23 cellular contexts compared by ENCODE assay signal in genomic region chr7:44530990-44531389, GRCh38. TPM values are rescaled to one million over a fixed set of nuclear protein-coding genes. Genes with fewer than 3 reads are reported as not detected.
DNase-seq lines count a peak whose midpoint lies in the region; ATAC-seq and TF ChIP-seq lines count a peak whose summit lies in the region.
"Had no signal": no experiment of that assay in that cellular context is flagged by ENCODE, and none has a peak within 500 bp of the region (broad histone marks: within the 10 kb centered on the region; RNA-seq: fewer than 3 reads in every experiment).

No MANE protein-coding gene starts in this region.

- no peak for DNase-seq in H9
- DNase-seq in lung microvascular endothelial cell (ENCODE audit: low read depth in 2 of 2) = peak; percentile 17 to 20
- DNase-seq in activated T-cell treated with anti-CD3 and anti-CD28 coated beads for 4 hours = no peak
- DNase-seq in left ventricle myocardium superior = no peak
- DNase-seq in T-cell = no peak
- no peak for DNase-seq in NCI-H2171 treated with DMSO at 0.1 percent for 48 hours (lab: John Stamatoyannopoulos, UW)
- DNase-seq: activated CD4-positive, alpha-beta T cell treated with anti-CD3 and anti-CD28 coated beads, Interleukin-2, amount 50 U/mL, for 48 hours; brain microvascular endothelial cell; CD4-positive, CD25-positive, alpha-beta regulatory T cell; DND-41; KBM-7; NCI-H1930; NCI-H524 treated with DMSO at 0.1 percent for 48 hours; SIG-M5; stimulated activated CD4-positive, alpha-beta T cell treated with anti-CD3 and anti-CD28 coated beads, Interleukin-2, amount 100 ng/mL, for 24 hours had no signal

- peak overlapping the region; percentile 22 for H3K4me2 ChIP-seq in BLaER1
- no peak overlapping the region for H3K4me2 ChIP-seq in H9 (ENCODE audit: insufficient read depth, insufficient read length, low read length)
- H3K4me2 ChIP-seq: hepatocyte had no signal

- no peak overlapping the region for H2AFZ ChIP-seq in H9 (ENCODE audit: low read length)
- H2AFZ ChIP-seq: hepatocyte had no signal

- no peak overlapping the region for H2BK12ac ChIP-seq in H9 (ENCODE audit: insufficient read length, low read depth, low read length)

- H3K4me3 Mint-ChIP-seq in H9 (no peak overlapping the region), T-cell (no peak overlapping the region)
- H3K4me3 Mint-ChIP-seq in activated T-helper 17 cell treated with anti-CD3 and anti-CD28 coated beads, Interleukin-2, amount 50 U/mL, for 72 hours = no peak overlapping the region
- H3K4me3 Mint-ChIP-seq: activated T-helper 1 cell treated with anti-CD3 and anti-CD28 coated beads, Interleukin-12 subunit alpha, Interleukin-12 subunit beta, Interleukin-2, Interleukin-4 antibody, amounts not matched to agents 30 ng/mL and 10 ng/mL and 1 ng/mL, durations not matched to agents 14 hours and 24 hours and 36 hours; CD4-positive, CD25-positive, alpha-beta regulatory T cell; memory B cell had no signal

- H3K27me3 ChIP-seq in BLaER1 (no peaks in the 10 kb centered on the region), H9 (ENCODE audit: insufficient read depth, low read length) (no peaks in the 10 kb centered on the region; the same call in 1 of the 2 replicates)
- H3K27me3 ChIP-seq: brain microvascular endothelial cell, hepatocyte had no signal

- H4K91ac ChIP-seq in H9 (ENCODE audit: insufficient read length, low read depth, low read length) = no peak overlapping the region

- H3K27me3 Mint-ChIP-seq in H9 (ENCODE audit: low read depth) (peaks cover 3% of the 10 kb centered on the region), T-cell (peaks cover 0 to 3% of the 10 kb centered on the region in 2 donors)
- no peaks in the 10 kb centered on the region for H3K27me3 Mint-ChIP-seq in activated T-helper 17 cell treated with anti-CD3 and anti-CD28 coated beads, Interleukin-2, amount 50 U/mL, for 72 hours

- peaks cover 5 to 11% of the 10 kb centered on the region in 2 experiments for H3K9me3 Mint-ChIP-seq in H9
- H3K9me3 Mint-ChIP-seq in activated T-helper 17 cell treated with anti-CD3 and anti-CD28 coated beads, Interleukin-2, amount 50 U/mL, for 72 hours = no peaks in the 10 kb centered on the region
- H3K9me3 Mint-ChIP-seq in T-cell = peaks cover 0 to 4% (median 0%) of the 10 kb centered on the region in 3 donors
- H3K9me3 Mint-ChIP-seq: activated T-helper 1 cell treated with anti-CD3 and anti-CD28 coated beads, Interleukin-12 subunit alpha, Interleukin-12 subunit beta, Interleukin-2, Interleukin-4 antibody, amounts not matched to agents 30 ng/mL and 10 ng/mL and 1 ng/mL, durations not matched to agents 14 hours and 24 hours and 36 hours had no signal

- CTCF ChIA-PET in T-cell (lab: Charles Lee) = no interaction called here

- H3K27ac Mint-ChIP-seq in H9 (peak overlapping the region in 1 of 3 experiments; percentile 36; a peak in 1 of 7 replicates), T-cell (no peak overlapping the region)
- peak overlapping the region; percentile 54 for H3K27ac Mint-ChIP-seq in activated T-helper 17 cell treated with anti-CD3 and anti-CD28 coated beads, Interleukin-2, amount 50 U/mL, for 72 hours
- H3K27ac Mint-ChIP-seq: activated T-helper 1 cell treated with anti-CD3 and anti-CD28 coated beads, Interleukin-12 subunit alpha, Interleukin-12 subunit beta, Interleukin-2, Interleukin-4 antibody, amounts not matched to agents 30 ng/mL and 10 ng/mL and 1 ng/mL, durations not matched to agents 14 hours and 24 hours and 36 hours; CD4-positive, CD25-positive, alpha-beta regulatory T cell; memory B cell had no signal

- no peak overlapping the region for H2BK120ac ChIP-seq in H9 (ENCODE audit: low read depth, low read length, poor library complexity, severe bottlenecking)

- no peak overlapping the region for H3K18ac ChIP-seq in H9 (ENCODE audit: insufficient read length, low read depth, low read length)

- H2BK5ac ChIP-seq in H9 (ENCODE audit: insufficient read length, low read length) = no peak overlapping the region

- H3K79me1 ChIP-seq in H9 (ENCODE audit: insufficient read depth, low read depth, low read length, poor library complexity, severe bottlenecking) = no peaks in the 10 kb centered on the region

- H3K4me3 ChIP-seq in BLaER1 = no peak overlapping the region
- H3K4me3 ChIP-seq: coronary artery, hepatocyte had no signal

- H2BK15ac ChIP-seq in H9 (ENCODE audit: low read depth, low read length) = no peak overlapping the region

- no peak overlapping the region for H3K23ac ChIP-seq in H9 (ENCODE audit: insufficient read length, low read depth, low read length)

- H3K9ac ChIP-seq in BLaER1 (no peak overlapping the region), H9 (ENCODE audit: extremely low read depth, insufficient read length, low read length) (no peak overlapping the region)

- H3K27ac ChIP-seq in BLaER1 (0 out of 2 replicates have a peak overlapping the region, but pooled peaks have one; percentile 3), H9 (ENCODE audit: insufficient read length, low read depth, low read length) (no peak overlapping the region)
- H3K27ac ChIP-seq: brain microvascular endothelial cell, coronary artery, hepatocyte had no signal

- no peaks in the 10 kb centered on the region; a peak in 1 of 7 replicates for H3K36me3 Mint-ChIP-seq in H9 (ENCODE audit: insufficient read depth in 1 of 3, low read depth in 3 of 3)
- H3K36me3 Mint-ChIP-seq in activated T-helper 17 cell treated with anti-CD3 and anti-CD28 coated beads, Interleukin-2, amount 50 U/mL, for 72 hours (ENCODE audit: low read depth) = no peaks in the 10 kb centered on the region
- no peaks in the 10 kb centered on the region for H3K36me3 Mint-ChIP-seq in T-cell
- H3K36me3 Mint-ChIP-seq: CD4-positive, CD25-positive, alpha-beta regulatory T cell had no signal

- WGBS in H9 (ENCODE audit: extremely low coverage, insufficient read length, low lambda C conversion rate) = no CpG with 5 or more reads among the region's 10 CpGs

- no peak overlapping the region; the same call in 1 of the 2 replicates for H3K14ac ChIP-seq in H9 (ENCODE audit: insufficient read depth, low read length)

- no peaks in the 10 kb centered on the region for H3K23me2 ChIP-seq in H9 (ENCODE audit: insufficient read length, low read depth, low read length, poor library complexity, severe bottlenecking)

- H4K20me1 ChIP-seq in BLaER1 (no peaks in the 10 kb centered on the region), H9 (ENCODE audit: control insufficient read depth, insufficient read depth, insufficient read length) (no peaks in the 10 kb centered on the region)

- ATAC-seq in activated T-helper 17 cell treated with anti-CD3 and anti-CD28 coated beads, Interleukin-2, amount 50 U/mL, for 72 hours (replicated peaks) = no peak
- ATAC-seq in left ventricle myocardium superior (no peak), T-cell (replicated peaks in 1 of 4) (no peak)

- H3K9me3 ChIP-seq in BLaER1 (peaks cover 23% of the 10 kb centered on the region), H9 (ENCODE audit: control insufficient read depth, low read depth, low read length) (no peaks in the 10 kb centered on the region)

- H3T11ph ChIP-seq in H9 (ENCODE audit: low read length) = no peak overlapping the region

- H3K79me2 ChIP-seq in H9 (ENCODE audit: insufficient read depth, low read length) = no peaks in the 10 kb centered on the region
- H3K79me2 ChIP-seq: hepatocyte had no signal

- H2AK5ac ChIP-seq in H9 (ENCODE audit: insufficient read length, low read length) = no peak overlapping the region

- POLR2A ChIA-PET in T-cell (lab: Charles Lee) = no interaction called here

- no peak overlapping the region for H4K5ac ChIP-seq in H9 (ENCODE audit: insufficient read length, low read depth, low read length)

- no peak overlapping the region for H2BK20ac ChIP-seq in H9 (ENCODE audit: low read depth, low read length, poor library complexity, severe bottlenecking)

- intact Hi-C loops in left ventricle myocardium superior (cut with micrococcal nuclease) = no loop called here

- peaks cover 12% of the 10 kb centered on the region for H3K4me1 ChIP-seq in BLaER1
- no peaks in the 10 kb centered on the region for H3K4me1 ChIP-seq in H9 (ENCODE audit: insufficient read depth, low read length)

- no peak overlapping the region for H3K56ac ChIP-seq in H9 (ENCODE audit: insufficient read length, low read depth, low read length)

- H3K4me1 Mint-ChIP-seq in H9 = peaks cover 0 to 4% of the 10 kb centered on the region in 2 experiments; a peak in 1 of 4 replicates
- no peaks in the 10 kb centered on the region for H3K4me1 Mint-ChIP-seq in activated T-helper 17 cell treated with anti-CD3 and anti-CD28 coated beads, Interleukin-2, amount 50 U/mL, for 72 hours
- no peaks in the 10 kb centered on the region for H3K4me1 Mint-ChIP-seq in T-cell

- H4K8ac ChIP-seq in H9 (replicated peaks; ENCODE audit: insufficient read length, low read depth, low read length) = peak overlapping the region; percentile 9

- H3K4ac ChIP-seq in H9 (ENCODE audit: low read depth, low read length) = no peak overlapping the region

- TF ChIP-seq CTCF in H9 (conservative IDR thresholded peaks at IDR 0.05) = no peak

- no peaks in the 10 kb centered on the region for H3K36me3 ChIP-seq in BLaER1
- H3K36me3 ChIP-seq: brain microvascular endothelial cell had no signal

RNA-seq across cellular contexts. Expression of gene NPC1L1, which starts 10.1 kb away (rescaled TPM):
- total RNA-seq in H9 (2021) (0.07 and 0.11 TPM in 2 replicates), lung microvascular endothelial cell (not detected in 2 replicates), left ventricle myocardium superior (not detected), T-cell (under 1 TPM in 4 of 5 donors, not detected in 1; 0.06 to 0.50 (median 0.10) TPM)
- under 1 TPM in 1 of 2 donors, not detected in 1; 0.32 TPM for total RNA-seq in activated T-helper 17 cell treated with anti-CD3 and anti-CD28 coated beads, Interleukin-2, amount 50 U/mL, for 72 hours
- total RNA-seq: activated T-helper 1 cell treated with anti-CD3 and anti-CD28 coated beads, Interleukin-12 subunit alpha, Interleukin-12 subunit beta, Interleukin-2, Interleukin-4 antibody, amounts not matched to agents 30 ng/mL and 10 ng/mL and 1 ng/mL, durations not matched to agents 14 hours and 24 hours and 36 hours; T-helper 1 cell treated with Interleukin-12 subunit alpha and Interleukin-12 subunit beta and Interleukin-4 antibody, amounts not matched to agents 30 ng/mL and 1 ng/mL, for 36 hours; urinary bladder had no signal

RNA-seq across cellular contexts. Expression of gene NUDCD3, which starts 40.5 kb away (rescaled TPM):
- 71.9 and 85.9 TPM in 2 replicates for total RNA-seq in H9 (2021)
- total RNA-seq in activated T-helper 17 cell treated with anti-CD3 and anti-CD28 coated beads, Interleukin-2, amount 50 U/mL, for 72 hours = 100 to 1,000 TPM in 1 of 2 donors, 10 to 100 TPM in 1; 96.4 to 101 TPM
- total RNA-seq in lung microvascular endothelial cell = 44.5 and 55.6 TPM in 2 replicates
- total RNA-seq in left ventricle myocardium superior = 104 TPM
- 100 to 1,000 TPM in 1 of 5 donors, 10 to 100 TPM in 4; 87.9 to 106 (median 95.9) TPM for total RNA-seq in T-cell

RNA-seq across cellular contexts. Expression of gene DDX56, which starts 42.7 kb away (rescaled TPM):
- total RNA-seq in H9 (2021) = 113 and 120 TPM in 2 replicates
- 100 to 1,000 TPM in 1 of 2 donors, 10 to 100 TPM in 1; 80.2 to 110 TPM for total RNA-seq in activated T-helper 17 cell treated with anti-CD3 and anti-CD28 coated beads, Interleukin-2, amount 50 U/mL, for 72 hours
- 37.0 and 40.7 TPM in 2 replicates for total RNA-seq in lung microvascular endothelial cell
- total RNA-seq in left ventricle myocardium superior = 31.6 TPM
- total RNA-seq in T-cell = 100 to 1,000 TPM in 4 of 5 donors, 10 to 100 TPM in 1; 97.5 to 118 (median 107) TPM

RNA-seq across cellular contexts. Expression of gene TMED4, which starts 51.0 kb away (rescaled TPM):
- total RNA-seq in H9 (2021) (60.3 and 62.4 TPM in 2 replicates), lung microvascular endothelial cell (50.6 and 77.8 TPM in 2 replicates), left ventricle myocardium superior (56.7 TPM), T-cell (100 to 1,000 TPM in 1 of 5 donors, 10 to 100 TPM in 4; 84.5 to 106 (median 93.1) TPM)
- total RNA-seq in activated T-helper 17 cell treated with anti-CD3 and anti-CD28 coated beads, Interleukin-2, amount 50 U/mL, for 72 hours = 100 to 1,000 TPM in 1 of 2 donors, 10 to 100 TPM in 1; 78.2 to 103 TPM

Comparison
In these comparisons a context has a peak if more than half of its experiments do, and no peak if none do; other contexts are left out.
1. DNase-seq: peak in lung microvascular endothelial cell (2 of 2); none in H9 (single experiment), activated T-cell treated with anti-CD3 and anti-CD28 coated beads for 4 hours (single experiment), left ventricle myocardium superior (single experiment), T-cell (0 of 34) and NCI-H2171 treated with DMSO at 0.1 percent for 48 hours (single experiment).